1 cellular context compared by ENCODE assay signal in the genomic region with DNA sequence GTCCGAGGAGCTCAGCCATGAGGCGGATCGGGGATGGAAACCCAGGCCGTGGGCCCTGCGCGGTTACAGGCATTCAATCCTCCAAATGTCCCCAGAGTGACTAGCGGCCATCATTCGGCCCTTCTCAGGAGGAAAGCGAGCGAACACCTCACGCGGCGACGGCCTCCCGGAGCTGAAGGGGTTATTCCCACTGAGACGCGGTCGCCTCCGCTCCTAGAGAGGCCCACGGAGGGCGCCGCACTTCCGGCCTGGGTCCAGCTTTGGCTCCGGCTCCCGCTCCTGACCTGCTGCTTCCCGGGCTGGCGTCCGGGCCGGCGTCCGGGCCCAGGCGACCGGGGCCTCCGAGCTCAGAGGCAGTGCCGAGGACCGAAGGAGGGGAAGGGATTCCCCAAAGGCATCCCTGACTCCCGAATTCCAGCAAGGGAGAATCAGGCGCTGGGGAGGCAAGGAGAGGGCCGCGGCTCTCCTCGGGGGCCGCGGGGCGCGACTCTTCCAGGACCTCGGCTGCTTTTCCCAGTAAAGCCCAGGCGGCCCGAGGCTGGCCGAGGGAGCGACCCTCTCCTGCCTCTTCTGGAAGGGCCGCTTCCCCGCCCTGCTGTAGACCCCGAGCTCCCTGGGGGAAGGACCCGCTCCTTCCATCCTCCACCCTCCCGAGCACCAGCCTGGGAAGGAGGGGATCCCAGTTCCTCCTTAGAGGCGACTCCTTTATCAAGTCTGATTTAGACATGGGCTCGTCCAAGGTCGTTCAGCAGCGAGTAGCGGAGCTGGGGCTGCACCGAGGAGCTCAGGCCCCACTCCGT.
TF ChIP-seq lines count a peak whose summit lies in the region.

No MANE protein-coding gene starts in this region.

TF ChIP-seq in HepG2, 621 proteins besides CTCF, POLR2A, EP300 and RAD21 (continued from another document and continues in another):
- TF ChIP-seq JARID2 (CRISPR knock-in tag; IDR thresholded peaks at IDR 0.05; ENCODE audit: insufficient replicate concordance) (peak; percentile 86), ZNF33B (CRISPR knock-in tag; IDR thresholded peaks at IDR 0.05) (peak; percentile 62; the same call in 1 of the 2 replicates), BRD4 (CRISPR knock-in tag; IDR thresholded peaks at IDR 0.05) (peak; percentile 94), TBL1XR1 (IDR thresholded peaks at IDR 0.05; ENCODE audit: borderline replicate concordance, low read length, partially characterized antibody) (peak; percentile 43), ZNF512B (CRISPR knock-in tag; IDR thresholded peaks at IDR 0.05; ENCODE audit: borderline replicate concordance) (no peak; the same call in 1 of the 2 replicates), ZBTB21 (CRISPR knock-in tag; IDR thresholded peaks at IDR 0.05) (peak; percentile 27; the same call in 1 of the 2 replicates), ZNF256 (CRISPR knock-in tag; conservative IDR thresholded peaks at IDR 0.05) (peak; percentile 82), FOXO1 (CRISPR knock-in tag; IDR thresholded peaks at IDR 0.05) (peak; percentile 90), ELF4 (CRISPR knock-in tag; IDR thresholded peaks at IDR 0.05; ENCODE audit: borderline replicate concordance) (peak; percentile 87), JUNB (CRISPR knock-in tag; IDR thresholded peaks at IDR 0.05; ENCODE audit: borderline replicate concordance) (no peak), GATAD2A (CRISPR knock-in tag; IDR thresholded peaks at IDR 0.05) (peak; percentile 83), ZNF850 (CRISPR knock-in tag; conservative IDR thresholded peaks at IDR 0.05) (peak; percentile 92), MBNL3 (CRISPR knock-in tag; conservative IDR thresholded peaks at IDR 0.05) (no peak), KAT7 (CRISPR knock-in tag; IDR thresholded peaks at IDR 0.05; ENCODE audit: borderline replicate concordance) (peak; percentile 100), BCL6 (CRISPR knock-in tag; IDR thresholded peaks at IDR 0.05) (peak; percentile 75), KLF12 (CRISPR knock-in tag; IDR thresholded peaks at IDR 0.05; ENCODE audit: borderline replicate concordance) (peak; percentile 93; the same call in 1 of the 2 replicates), PAX8 (CRISPR knock-in tag; IDR thresholded peaks at IDR 0.05; ENCODE audit: borderline replicate concordance) (peak; percentile 98), SP140L (CRISPR knock-in tag; IDR thresholded peaks at IDR 0.05; ENCODE audit: borderline replicate concordance) (no peak), KMT2B (CRISPR knock-in tag; IDR thresholded peaks at IDR 0.05) (peak; percentile 93), ZNF335 (CRISPR knock-in tag; IDR thresholded peaks at IDR 0.05) (peak; percentile 95), PHF20 (CRISPR knock-in tag; IDR thresholded peaks at IDR 0.05) (peak; percentile 94), ZNF674 (CRISPR knock-in tag; IDR thresholded peaks at IDR 0.05; ENCODE audit: low read depth) (no peak), ZNF781 (CRISPR knock-in tag; IDR thresholded peaks at IDR 0.05; ENCODE audit: borderline replicate concordance, not compliant biosample characterization) (peak; percentile 61), CBFB (CRISPR knock-in tag; IDR thresholded peaks at IDR 0.05) (peak; percentile 97), ZNF282 (IDR thresholded peaks at IDR 0.05; ENCODE audit: partially characterized antibody) (no peak), HINFP (CRISPR knock-in tag; IDR thresholded peaks at IDR 0.05; ENCODE audit: low read depth) (peak; percentile 93), ZNF7 (CRISPR knock-in tag; IDR thresholded peaks at IDR 0.05) (peak; percentile 18; the same call in 1 of the 2 replicates), GLI4 (CRISPR knock-in tag; IDR thresholded peaks at IDR 0.05; ENCODE audit: borderline replicate concordance) (no peak; the same call in 1 of the 2 replicates), TAF15 (IDR thresholded peaks at IDR 0.05; ENCODE audit: low read depth, low read length, poor library complexity, severe bottlenecking) (peak; percentile 82), ZNF230 (CRISPR knock-in tag; IDR thresholded peaks at IDR 0.05) (peak; percentile 96), JUND (CRISPR knock-in tag; IDR thresholded peaks at IDR 0.05) (peak; percentile 73), SIN3A (IDR thresholded peaks at IDR 0.05; ENCODE audit: borderline replicate concordance, low read depth, low read length) (peak; percentile 86; the same call in 1 of the 2 replicates), SSRP1 (CRISPR knock-in tag; IDR thresholded peaks at IDR 0.05) (no peak), NR2C2 (CRISPR knock-in tag; IDR thresholded peaks at IDR 0.05; ENCODE audit: borderline replicate concordance) (peak; percentile 95), ISX (CRISPR knock-in tag; conservative IDR thresholded peaks at IDR 0.05) (no peak), NFE2L1 (CRISPR knock-in tag; IDR thresholded peaks at IDR 0.05; ENCODE audit: borderline replicate concordance) (peak; percentile 86; the same call in 1 of the 2 replicates), MTA3 (CRISPR knock-in tag; IDR thresholded peaks at IDR 0.05) (no peak), PHF5A (CRISPR knock-in tag; IDR thresholded peaks at IDR 0.05; ENCODE audit: low read depth, unreplicated experiment) (peak; percentile 64), ZSCAN5A (CRISPR knock-in tag; IDR thresholded peaks at IDR 0.05; ENCODE audit: borderline replicate concordance) (no peak), RXRA (CRISPR knock-in tag; IDR thresholded peaks at IDR 0.05) (peak; percentile 96), GPN1 (CRISPR knock-in tag; IDR thresholded peaks at IDR 0.05; ENCODE audit: borderline replicate concordance) (0 out of 2 replicates have a peak, but pooled peaks have one; percentile 30), ZNF546 (CRISPR knock-in tag; conservative IDR thresholded peaks at IDR 0.05) (peak; percentile 82), SKI (IDR thresholded peaks at IDR 0.05; ENCODE audit: partially characterized antibody) (peak; percentile 76), SETDB1 (CRISPR knock-in tag; IDR thresholded peaks at IDR 0.05; ENCODE audit: borderline replicate concordance) (no peak), PRDM4 (CRISPR knock-in tag; IDR thresholded peaks at IDR 0.05; ENCODE audit: borderline replicate concordance) (no peak), XBP1 (CRISPR knock-in tag; IDR thresholded peaks at IDR 0.05) (no peak)
- TF ChIP-seq, protein P1, sequence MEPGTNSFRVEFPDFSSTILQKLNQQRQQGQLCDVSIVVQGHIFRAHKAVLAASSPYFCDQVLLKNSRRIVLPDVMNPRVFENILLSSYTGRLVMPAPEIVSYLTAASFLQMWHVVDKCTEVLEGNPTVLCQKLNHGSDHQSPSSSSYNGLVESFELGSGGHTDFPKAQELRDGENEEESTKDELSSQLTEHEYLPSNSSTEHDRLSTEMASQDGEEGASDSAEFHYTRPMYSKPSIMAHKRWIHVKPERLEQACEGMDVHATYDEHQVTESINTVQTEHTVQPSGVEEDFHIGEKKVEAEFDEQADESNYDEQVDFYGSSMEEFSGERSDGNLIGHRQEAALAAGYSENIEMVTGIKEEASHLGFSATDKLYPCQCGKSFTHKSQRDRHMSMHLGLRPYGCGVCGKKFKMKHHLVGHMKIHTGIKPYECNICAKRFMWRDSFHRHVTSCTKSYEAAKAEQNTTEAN (CRISPR knock-in tag; conservative IDR thresholded peaks at IDR 0.05) = peak; percentile 81; the same call in 1 of the 2 replicates
- TF ChIP-seq, protein P2, sequence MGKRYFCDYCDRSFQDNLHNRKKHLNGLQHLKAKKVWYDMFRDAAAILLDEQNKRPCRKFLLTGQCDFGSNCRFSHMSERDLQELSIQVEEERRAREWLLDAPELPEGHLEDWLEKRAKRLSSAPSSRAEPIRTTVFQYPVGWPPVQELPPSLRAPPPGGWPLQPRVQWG (CRISPR knock-in tag; IDR thresholded peaks at IDR 0.05; ENCODE audit: borderline replicate concordance, low read depth) = no peak
- TF ChIP-seq, protein P3, sequence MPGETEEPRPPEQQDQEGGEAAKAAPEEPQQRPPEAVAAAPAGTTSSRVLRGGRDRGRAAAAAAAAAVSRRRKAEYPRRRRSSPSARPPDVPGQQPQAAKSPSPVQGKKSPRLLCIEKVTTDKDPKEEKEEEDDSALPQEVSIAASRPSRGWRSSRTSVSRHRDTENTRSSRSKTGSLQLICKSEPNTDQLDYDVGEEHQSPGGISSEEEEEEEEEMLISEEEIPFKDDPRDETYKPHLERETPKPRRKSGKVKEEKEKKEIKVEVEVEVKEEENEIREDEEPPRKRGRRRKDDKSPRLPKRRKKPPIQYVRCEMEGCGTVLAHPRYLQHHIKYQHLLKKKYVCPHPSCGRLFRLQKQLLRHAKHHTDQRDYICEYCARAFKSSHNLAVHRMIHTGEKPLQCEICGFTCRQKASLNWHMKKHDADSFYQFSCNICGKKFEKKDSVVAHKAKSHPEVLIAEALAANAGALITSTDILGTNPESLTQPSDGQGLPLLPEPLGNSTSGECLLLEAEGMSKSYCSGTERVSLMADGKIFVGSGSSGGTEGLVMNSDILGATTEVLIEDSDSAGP (CRISPR knock-in tag; IDR thresholded peaks at IDR 0.05; ENCODE audit: borderline replicate concordance) = peak; percentile 97
- TF ChIP-seq, protein P4, sequence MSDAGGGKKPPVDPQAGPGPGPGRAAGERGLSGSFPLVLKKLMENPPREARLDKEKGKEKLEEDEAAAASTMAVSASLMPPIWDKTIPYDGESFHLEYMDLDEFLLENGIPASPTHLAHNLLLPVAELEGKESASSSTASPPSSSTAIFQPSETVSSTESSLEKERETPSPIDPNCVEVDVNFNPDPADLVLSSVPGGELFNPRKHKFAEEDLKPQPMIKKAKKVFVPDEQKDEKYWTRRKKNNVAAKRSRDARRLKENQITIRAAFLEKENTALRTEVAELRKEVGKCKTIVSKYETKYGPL (CRISPR knock-in tag; IDR thresholded peaks at IDR 0.05) = peak; percentile 52; the same call in 1 of the 2 replicates
- TF ChIP-seq, protein P5, sequence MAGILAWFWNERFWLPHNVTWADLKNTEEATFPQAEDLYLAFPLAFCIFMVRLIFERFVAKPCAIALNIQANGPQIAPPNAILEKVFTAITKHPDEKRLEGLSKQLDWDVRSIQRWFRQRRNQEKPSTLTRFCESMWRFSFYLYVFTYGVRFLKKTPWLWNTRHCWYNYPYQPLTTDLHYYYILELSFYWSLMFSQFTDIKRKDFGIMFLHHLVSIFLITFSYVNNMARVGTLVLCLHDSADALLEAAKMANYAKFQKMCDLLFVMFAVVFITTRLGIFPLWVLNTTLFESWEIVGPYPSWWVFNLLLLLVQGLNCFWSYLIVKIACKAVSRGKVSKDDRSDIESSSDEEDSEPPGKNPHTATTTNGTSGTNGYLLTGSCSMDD (CRISPR knock-in tag; IDR thresholded peaks at IDR 0.05) = peak; percentile 73; the same call in 1 of the 2 replicates
- TF ChIP-seq, protein P6, sequence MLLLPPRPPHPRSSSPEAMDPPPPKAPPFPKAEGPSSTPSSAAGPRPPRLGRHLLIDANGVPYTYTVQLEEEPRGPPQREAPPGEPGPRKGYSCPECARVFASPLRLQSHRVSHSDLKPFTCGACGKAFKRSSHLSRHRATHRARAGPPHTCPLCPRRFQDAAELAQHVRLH (CRISPR knock-in tag; IDR thresholded peaks at IDR 0.05; ENCODE audit: borderline replicate concordance, low read depth) = peak; percentile 98; the same call in 1 of the 2 replicates
